In genomic region chr12:105598032-105598431, GRCh38 we compare ENCODE assay signal across 20 cellular contexts.
DNase-seq lines count a peak whose midpoint lies in the region; ATAC-seq, FAIRE-seq and TF ChIP-seq lines count a peak whose summit lies in the region.
"Had no signal": no experiment of that assay in that cellular context is flagged by ENCODE, and none has a peak within 500 bp of the region (broad histone marks: within the 10 kb centered on the region; RNA-seq: fewer than 3 reads in every experiment).

No MANE protein-coding gene starts in this region.

- H3K27me3 ChIP-seq in IMR-90 (ENCODE audit: control insufficient read depth, insufficient read depth, low read length) (peaks cover 14% of the 10 kb centered on the region), H1 (replicated peaks in 1 of 4; ENCODE audit: control insufficient read depth in 3 of 4, extremely low read depth in 1 of 4, insufficient read depth in 3 of 4, low read length in 3 of 4) (no peaks in the 10 kb centered on the region; a peak in 1 of 7 replicates)
- H3K27me3 ChIP-seq in effector memory CD4-positive, alpha-beta T cell (replicated peaks; ENCODE audit: control insufficient read depth, insufficient read depth, low read length, poor library complexity, severe bottlenecking): no peaks in the 10 kb centered on the region
- H3K27me3 ChIP-seq: BLaER1 treated with 17β-estradiol and CSF1 and Interleukin-3, amounts not matched to agents 10 nM and 100 nM had no signal

- H3K14ac ChIP-seq in IMR-90 (replicated peaks; ENCODE audit: low read depth, low read length): no peak overlapping the region
- no peak overlapping the region for H3K14ac ChIP-seq in H1 (ENCODE audit: insufficient read length)

- peaks cover 3% of the 10 kb centered on the region; the same call in 1 of the 2 replicates for H3K9me1 ChIP-seq in IMR-90 (ENCODE audit: insufficient read depth, low read length)

- WGBS in A549 (ENCODE audit: missing lambda C conversion rate): 58% methylated on average over 4 of the region's 4 CpGs
- WGBS in IMR-90 (ENCODE audit: extremely low coverage in 2 of 2, insufficient read length in 1 of 2), 2 experiments: no CpG with 5 or more reads among the region's 4 CpGs
- 84% methylated on average over 4 of the region's 4 CpGs; no CpG with 5 or more reads in 1 of the 2 experiments for WGBS in H1 (ENCODE audit: extremely low coverage in 1 of 2, insufficient coverage in 1 of 2, insufficient read length in 1 of 2, insufficient replicate concordance in 2 of 2, low coverage in 1 of 2, low lambda C conversion rate in 2 of 2, missing lambda C conversion rate in 1 of 2), 2 experiments

- no peak for TF ChIP-seq RAD21 in A549 (conservative IDR thresholded peaks at IDR 0.05 in 1 of 2, IDR thresholded peaks at IDR 0.05 in 1 of 2)
- no peak for TF ChIP-seq RAD21 in IMR-90 (IDR thresholded peaks at IDR 0.05; ENCODE audit: low read length)
- TF ChIP-seq RAD21 in H1 (IDR thresholded peaks at IDR 0.05 in 1 of 2, conservative IDR thresholded peaks at IDR 0.05 in 1 of 2; ENCODE audit: low read depth in 2 of 2, low read length in 2 of 2): no peak

- H4K8ac ChIP-seq in IMR-90 (ENCODE audit: low read depth in 2 of 2, low read length in 2 of 2): no peak overlapping the region
- H4K8ac ChIP-seq in H1 (ENCODE audit: extremely low read depth, insufficient read depth, low read length): no peak overlapping the region

- H3K9me3 ChIP-seq in A549 (no peaks in the 10 kb centered on the region), IMR-90 (ENCODE audit: control insufficient read depth, insufficient read depth, low read length) (no peaks in the 10 kb centered on the region), H1 (ENCODE audit: insufficient read depth in 2 of 2, low read depth in 1 of 2, low read length in 1 of 2) (no peaks in the 10 kb centered on the region; a peak in 1 of 4 replicates)
- no peaks in the 10 kb centered on the region for H3K9me3 ChIP-seq in effector memory CD4-positive, alpha-beta T cell (ENCODE audit: control insufficient read depth, low read length)
- H3K9me3 ChIP-seq: BLaER1 treated with 17β-estradiol and CSF1 and Interleukin-3, amounts not matched to agents 10 nM and 100 nM; Caco-2 had no signal

- CTCF ChIA-PET in A549 (lab: Yijun Ruan, JAX) (interaction anchor here (1.4 kb wide), 1 partner anchor 11 kb away, joined by 5 read pairs; no protein-coding TSS in a partner anchor), IMR-90 (lab: Yijun Ruan, JAX) (no interaction called here), H1 (lab: Charles Lee; ENCODE audit: partially characterized antibody) (interaction anchor here (1.3 kb wide), 1 partner anchor 108 kb away, joined by 3 read pairs; no protein-coding TSS in a partner anchor)

- H3K79me1 ChIP-seq in IMR-90 (ENCODE audit: low read depth in 1 of 2, low read length in 2 of 2) (no peaks in the 10 kb centered on the region), H1 (ENCODE audit: low read depth, low read length) (no peaks in the 10 kb centered on the region)

- TF ChIP-seq POLR2A in A549 (IDR thresholded peaks at IDR 0.05; ENCODE audit: low read length): no peak
- no peak for TF ChIP-seq POLR2A in IMR-90 (IDR thresholded peaks at IDR 0.05; ENCODE audit: low read depth, low read length)
- no peak for TF ChIP-seq POLR2A in H1 (IDR thresholded peaks at IDR 0.05; ENCODE audit: control extremely low read depth in 1 of 2, low read depth in 2 of 2, low read length in 2 of 2)

- H3K27ac ChIP-seq in A549 (no peak overlapping the region), IMR-90 (ENCODE audit: insufficient read depth, low read length) (no peak overlapping the region), H1 (ENCODE audit: low read depth, low read length) (no peak overlapping the region)
- no peak overlapping the region for H3K27ac ChIP-seq in effector memory CD4-positive, alpha-beta T cell (ENCODE audit: insufficient read depth, low read length, poor library complexity, severe bottlenecking)
- H3K27ac ChIP-seq: BLaER1 treated with 17β-estradiol and CSF1 and Interleukin-3, amounts not matched to agents 10 nM and 100 nM; C4-2B had no signal

- H3K56ac ChIP-seq in IMR-90 (ENCODE audit: extremely low read depth, insufficient read depth, low read length) (no peak overlapping the region), H1 (replicated peaks; ENCODE audit: insufficient read length, low read depth, low read length) (no peak overlapping the region)

- H3K4me1 ChIP-seq in A549 (no peaks in the 10 kb centered on the region), IMR-90 (ENCODE audit: control insufficient read depth, insufficient read depth, low read length) (peaks cover 11% of the 10 kb centered on the region), H1 (replicated peaks in 1 of 4; ENCODE audit: control insufficient read depth in 3 of 4, insufficient read depth in 4 of 4, low read length in 3 of 4) (peaks cover 0 to 5% (median 0%) of the 10 kb centered on the region in 4 experiments; a peak in 2 of 7 replicates)
- no peaks in the 10 kb centered on the region for H3K4me1 ChIP-seq in effector memory CD4-positive, alpha-beta T cell (ENCODE audit: control insufficient read depth, insufficient read depth, low read length, poor library complexity, severe bottlenecking)
- H3K4me1 ChIP-seq: BLaER1 treated with 17β-estradiol and CSF1 and Interleukin-3, amounts not matched to agents 10 nM and 100 nM; Caco-2 had no signal

- intact Hi-C loops in IMR-90 (cut with micrococcal nuclease): no loop called here

- in situ Hi-C loops in IMR-90 (cut with MboI; ENCODE audit: low sequenced_read_pairs): no loop called here

- H3K23ac ChIP-seq in IMR-90 (ENCODE audit: low read depth, low read length) (no peak overlapping the region), H1 (ENCODE audit: insufficient read length) (no peak overlapping the region)

- BruUV-seq in IMR-90 (replicated peaks; lab: Mats Ljungman, UMichigan): no TSS peak

- no peak overlapping the region for H3K4me3 ChIP-seq in A549
- no peak overlapping the region for H3K4me3 ChIP-seq in IMR-90 (ENCODE audit: insufficient read depth, low read depth, low read length)
- no peak overlapping the region for H3K4me3 ChIP-seq in H1 (ENCODE audit: extremely low read depth in 1 of 4, insufficient read depth in 2 of 4, low read depth in 3 of 4, low read length in 4 of 4)
- H3K4me3 ChIP-seq in effector memory CD4-positive, alpha-beta T cell (ENCODE audit: insufficient read depth, low read depth, low read length, poor library complexity, severe bottlenecking): no peak overlapping the region
- H3K4me3 ChIP-seq: BLaER1 treated with 17β-estradiol and CSF1 and Interleukin-3, amounts not matched to agents 10 nM and 100 nM had no signal

- no peak for DNase-seq in A549 (ENCODE audit: low read depth in 1 of 2, low spot score in 1 of 2)
- no peak for DNase-seq in IMR-90
- no peak for DNase-seq in H1 (ENCODE audit: low read depth in 1 of 2, low spot score in 2 of 2)
- DNase-seq in activated CD8-positive, alpha-beta memory T cell treated with anti-CD3 and anti-CD28 coated beads for 24 hours: no peak
- no peak for DNase-seq in effector memory CD4-positive, alpha-beta T cell
- DNase-seq: 8988T; AML-193; Caco-2; Calu3; CD4-positive, alpha-beta T cell; CD8-positive, alpha-beta T cell; DMS79 treated with DMSO at 0.1 percent for 48 hours; GF-D8 had no signal

- H3K4ac ChIP-seq in IMR-90 (ENCODE audit: low read depth, low read length) (no peak overlapping the region), H1 (replicated peaks; ENCODE audit: insufficient read length, low read depth, low read length) (no peak overlapping the region)

- TF ChIP-seq CTCF in A549 (IDR thresholded peaks at IDR 0.05) (no peak), IMR-90 (conservative IDR thresholded peaks at IDR 0.05; ENCODE audit: low read depth, low read length) (no peak), H1 (IDR thresholded peaks at IDR 0.05; ENCODE audit: control extremely low read depth in 1 of 3, insufficient read depth in 1 of 3, low read depth in 1 of 3, low read length in 3 of 3) (no peak)

- H2BK20ac ChIP-seq in IMR-90 (ENCODE audit: low read depth, low read length) (no peak overlapping the region), H1 (ENCODE audit: low read length) (no peak overlapping the region)

- H3K9ac ChIP-seq in IMR-90 (ENCODE audit: low read depth, low read length): no peak overlapping the region
- H3K9ac ChIP-seq in H1 (replicated peaks in 1 of 4; ENCODE audit: extremely low read depth in 1 of 4, low read depth in 3 of 4, low read length in 3 of 4): no peak overlapping the region
- H3K9ac ChIP-seq: BLaER1 treated with 17β-estradiol and CSF1 and Interleukin-3, amounts not matched to agents 10 nM and 100 nM had no signal

- H3K18ac ChIP-seq in IMR-90 (ENCODE audit: low read depth, low read length): no peak overlapping the region
- no peak overlapping the region for H3K18ac ChIP-seq in H1 (ENCODE audit: extremely low read depth, low read length)

- H2BK120ac ChIP-seq in IMR-90 (ENCODE audit: low read depth, low read length) (no peak overlapping the region), H1 (replicated peaks; ENCODE audit: low read depth, low read length) (no peak overlapping the region)

- H2AFZ ChIP-seq in IMR-90 (replicated peaks; ENCODE audit: low read length, poor library complexity) (no peak overlapping the region), H1 (ENCODE audit: low read length) (no peak overlapping the region)

- H4K91ac ChIP-seq in IMR-90 (ENCODE audit: insufficient read depth, low read depth, low read length) (no peak overlapping the region), H1 (replicated peaks; ENCODE audit: insufficient read length, low read length) (no peak overlapping the region)

- FAIRE-seq in A549 (lab: Jason Lieb, UNC) (no peak), H1 (lab: Jason Lieb, UNC) (no peak)
- FAIRE-seq: A204.1, D721Med, G401.6, GM12891, GM19239 had no signal

- H4K20me1 ChIP-seq in IMR-90 (ENCODE audit: insufficient read depth, low read length) (no peaks in the 10 kb centered on the region), H1 (replicated peaks in 1 of 2; ENCODE audit: control insufficient read depth in 1 of 2, insufficient read depth in 2 of 2, low read length in 2 of 2) (no peaks in the 10 kb centered on the region)
- H4K20me1 ChIP-seq: BLaER1 treated with 17β-estradiol and CSF1 and Interleukin-3, amounts not matched to agents 10 nM and 100 nM had no signal

- H3K79me2 ChIP-seq in H1 (ENCODE audit: control insufficient read depth in 1 of 2, insufficient read depth in 2 of 2, low read length in 2 of 2): no peaks in the 10 kb centered on the region

- H2BK12ac ChIP-seq in H1 (ENCODE audit: low read depth, low read length): no peak overlapping the region

- H2BK5ac ChIP-seq in IMR-90 (ENCODE audit: low read depth, low read length, poor library complexity, severe bottlenecking) (no peak overlapping the region), H1 (ENCODE audit: low read depth, low read length) (no peak overlapping the region)

- H3K36me3 ChIP-seq in IMR-90 (ENCODE audit: control insufficient read depth, insufficient read depth, low read length) (no peaks in the 10 kb centered on the region), H1 (ENCODE audit: control insufficient read depth in 2 of 4, insufficient read depth in 4 of 4, low read length in 3 of 4) (no peaks in the 10 kb centered on the region)
- H3K36me3 ChIP-seq in effector memory CD4-positive, alpha-beta T cell (ENCODE audit: control insufficient read depth, insufficient read depth, low read length): no peaks in the 10 kb centered on the region
- H3K36me3 ChIP-seq: BLaER1 treated with 17β-estradiol and CSF1 and Interleukin-3, amounts not matched to agents 10 nM and 100 nM had no signal

- H4K5ac ChIP-seq in IMR-90 (ENCODE audit: low read depth, low read length) (no peak overlapping the region), H1 (ENCODE audit: insufficient read length, low read depth, low read length) (no peak overlapping the region)

- dilution Hi-C loops in IMR-90 (cut with HindIII; ENCODE audit: low sequenced_read_pairs, unreplicated experiment): no loop called here

- no peak overlapping the region for H2AK5ac ChIP-seq in IMR-90 (ENCODE audit: low read depth, low read length)
- no peak overlapping the region for H2AK5ac ChIP-seq in H1 (ENCODE audit: low read depth, low read length)

- POLR2A ChIA-PET in A549 (lab: Yijun Ruan, JAX) (no interaction called here), IMR-90 (lab: Charles Lee; ENCODE audit: unreplicated experiment) (no interaction called here), H1 (lab: Charles Lee; ENCODE audit: partially characterized antibody) (no interaction called here)

- ATAC-seq in A549 (no peak), IMR-90 (ENCODE audit: low read depth) (no peak)
- ATAC-seq: CD8-positive, alpha-beta T cell had no signal

- H2AK9ac ChIP-seq in IMR-90 (replicated peaks; ENCODE audit: low read depth, low read length, poor library complexity): no peak overlapping the region

- no peaks in the 10 kb centered on the region for H3K23me2 ChIP-seq in H1 (ENCODE audit: low read depth, low read length)

- TF ChIP-seq EP300 in A549 (IDR thresholded peaks at IDR 0.05) (no peak), H1 (IDR thresholded peaks at IDR 0.05; ENCODE audit: borderline replicate concordance in 1 of 2, low read depth in 2 of 2, low read length in 2 of 2) (no peak)

- H2BK15ac ChIP-seq in IMR-90 (ENCODE audit: low read depth, low read length) (no peak overlapping the region), H1 (ENCODE audit: low read length) (no peak overlapping the region)

- no peak overlapping the region for H3K4me2 ChIP-seq in A549
- H3K4me2 ChIP-seq in IMR-90 (ENCODE audit: low read depth, low read length): no peak overlapping the region
- no peak overlapping the region for H3K4me2 ChIP-seq in H1 (ENCODE audit: insufficient read depth in 1 of 2, low read depth in 2 of 2, low read length in 2 of 2)
- H3K4me2 ChIP-seq: BLaER1 treated with 17β-estradiol and CSF1 and Interleukin-3, amounts not matched to agents 10 nM and 100 nM had no signal

Comparison
In these comparisons a context has a peak if more than half of its experiments do, and no peak if none do; other contexts are left out.
1. Of the 18 proteins assayed by ChIP-seq in both H1 and A549: peak only in H1: none; only in A549: none; in both: MAFK; in neither: 17.